ENCODE assay signal across 21 cellular contexts in genomic region chr2:164651361-164651760, GRCh38. TPM values are rescaled to one million over a fixed set of nuclear protein-coding genes. Genes with fewer than 3 reads are reported as not detected.
"Had no signal": no experiment of that assay in that cellular context is flagged by ENCODE, and none has a peak within 500 bp of the region (broad histone marks: within the 10 kb centered on the region; RNA-seq: fewer than 3 reads in every experiment).

No MANE protein-coding gene starts in this region.

- H3K27me3 ChIP-seq: body of pancreas, colonic mucosa, gastroesophageal sphincter, hepatocyte, neutrophil, right lobe of liver, tibial nerve had no signal

- H3K4me2 ChIP-seq: hepatocyte had no signal

- H3K9me3 ChIP-seq: colonic mucosa, neutrophil had no signal

- H3K4me3 ChIP-seq: body of pancreas, colonic mucosa, gastroesophageal sphincter, hepatocyte, lower lobe of right lung, mucosa of descending colon, right lobe of liver, tibial nerve had no signal

- H3K36me3 ChIP-seq: colonic mucosa, gastroesophageal sphincter, lower lobe of right lung, neutrophil, right lobe of liver, tibial nerve had no signal

- H3K27ac ChIP-seq: body of pancreas, colonic mucosa, gastroesophageal sphincter, hepatocyte, lower lobe of right lung, neutrophil, right lobe of liver, tibial nerve had no signal

- H3K4me1 ChIP-seq: body of pancreas, colonic mucosa, gastroesophageal sphincter, lower lobe of right lung, right lobe of liver, tibial nerve had no signal

- H3K79me2 ChIP-seq: hepatocyte had no signal

- DNase-seq: activated CD4-positive, alpha-beta T cell treated with anti-CD3 and anti-CD28 coated beads, Interleukin-2, amount 50 U/mL, for 1 hour; activated CD8-positive, alpha-beta T cell treated with anti-CD3 and anti-CD28 coated beads for 36 hours; activated naive CD4-positive, alpha-beta T cell; activated T-cell treated with anti-CD3 and anti-CD28 coated beads, Interleukin-2, amount 50 U/mL, for 4 hours; anterior cingulate cortex; body of pancreas; cerebellar nuclear complex; colonic mucosa; effector memory CD4-positive, alpha-beta T cell; erythroblast; lower lobe of right lung; mucosa of descending colon; right lobe of liver; stimulated activated CD4-positive, alpha-beta T cell treated with anti-CD3 and anti-CD28 coated beads, Interleukin-2, amount 100 ng/mL, for 48 hours; stimulated activated naive CD4-positive, alpha-beta T cell treated with Interleukin-2 at 50 U/mL for 16 hours; T-helper 2 cell had no signal

RNA-seq across cellular contexts. Expression of gene GRB14, which starts 30.1 kb away (rescaled TPM):
- total RNA-seq: activated CD8-positive, alpha-beta T cell treated with anti-CD3 and anti-CD28 coated beads for 36 hours; natural killer cell treated with Interleukin-12 subunit alpha and Interleukin-12 subunit beta and Interleukin-15 and Interleukin-18, amount 100 ng/mL, for 72 hours had no signal
